Comparison of ENCODE assay signal across 25 cellular contexts in genomic region chr1:197985340-197985739, GRCh38.
"Had no signal": no experiment of that assay in that cellular context is flagged by ENCODE, and none has a peak within 500 bp of the region (broad histone marks: within the 10 kb centered on the region; RNA-seq: fewer than 3 reads in every experiment).

No MANE protein-coding gene starts in this region.

- H3K27me3 ChIP-seq: brain microvascular endothelial cell, neural progenitor cell, right atrium auricular region, transverse colon had no signal

- H3K4me3 ChIP-seq: heart left ventricle, lower lobe of right lung, neural progenitor cell, right atrium auricular region, transverse colon had no signal

- DNase-seq: activated B cell treated with CpG ODN at 0.5 μM for 24 hours; activated CD4-positive, alpha-beta T cell treated with anti-CD3 and anti-CD28 coated beads, Interleukin-2, amount 50 U/mL, for 1 hour; activated CD8-positive, alpha-beta T cell treated with anti-CD3 and anti-CD28 coated beads for 36 hours; activated gamma-delta T cell treated with Interleukin-2 at 50 U/mL for 16 hours; activated naive CD4-positive, alpha-beta T cell treated with anti-CD3 and anti-CD28 coated beads, Interleukin-2, amount 50 U/mL, for 16 hours; activated T-cell treated with anti-CD3 and anti-CD28 coated beads, Interleukin-2, amount 50 U/mL, for 4 hours; amniotic stem cell; brain microvascular endothelial cell; caudate nucleus; cortex of kidney; foreskin keratinocyte; heart left ventricle; kidney glomerular epithelial cell; lower lobe of right lung; mesendoderm; natural killer cell; occipital lobe; stimulated activated naive CD4-positive, alpha-beta T cell treated with Interleukin-2 at 50 U/mL for 16 hours; transverse colon had no signal

- H3K4me2 ChIP-seq: neural progenitor cell had no signal

- H3K27ac ChIP-seq: brain microvascular endothelial cell, foreskin keratinocyte, heart left ventricle, lower lobe of right lung, neural progenitor cell, parathyroid adenoma, right atrium auricular region, transverse colon had no signal

- H3K79me2 ChIP-seq: parathyroid adenoma had no signal

- H3K9me3 ChIP-seq: heart left ventricle, lower lobe of right lung, right atrium auricular region, transverse colon had no signal

- H3K9ac ChIP-seq: neural progenitor cell, parathyroid adenoma had no signal

- H3K36me3 ChIP-seq: brain microvascular endothelial cell, heart left ventricle, lower lobe of right lung, neural progenitor cell, right atrium auricular region, transverse colon had no signal

- FAIRE-seq: astrocyte, endothelial cell of umbilical vein, urothelium cell line had no signal

- H2AFZ ChIP-seq: neural progenitor cell, parathyroid adenoma had no signal

- H3K4me1 ChIP-seq: foreskin keratinocyte, lower lobe of right lung, neural progenitor cell, parathyroid adenoma, right atrium auricular region, transverse colon had no signal
